In genomic region chr16:116015-116414, GRCh38 we compare ENCODE assay signal across 27 cellular contexts. TPM values are rescaled to one million over a fixed set of nuclear protein-coding genes. Genes with fewer than 3 reads are reported as not detected.
"Had no signal": no experiment of that assay in that cellular context is flagged by ENCODE, and none has a peak within 500 bp of the region (broad histone marks: within the 10 kb centered on the region; RNA-seq: fewer than 3 reads in every experiment).

No MANE protein-coding gene starts in this region.

- H3K4me3 Mint-ChIP-seq: IgD-negative memory B cell had no signal

- H3K27ac Mint-ChIP-seq: IgD-negative memory B cell had no signal

- H3K27me3 ChIP-seq: SJSA1 had no signal

- H3K27ac ChIP-seq: HL-60, PC-9, SJSA1, SK-N-MC had no signal

- H3K9me3 Mint-ChIP-seq: IgD-negative memory B cell had no signal

- H3K27me3 Mint-ChIP-seq: IgD-negative memory B cell had no signal

- H3K4me3 ChIP-seq: PC-9, SJSA1, SK-N-MC had no signal

- DNase-seq: KBM-7, MV-4-11, NCI-H1048, NCI-H1105, NCI-H1417, NCI-H1436 treated with DMSO at 0.1 percent for 48 hours, NCI-H1694, NCI-H187 treated with DMSO at 0.1 percent for 48 hours, NCI-H2029 treated with DMSO at 0.1 percent for 48 hours, NCI-H2171, NCI-H226, NCI-H446, NCI-H510A, NCI-H524 treated with DMSO at 0.1 percent for 48 hours, NCI-H69, NCI-H774, OCI-M1, PC-9, Right ventricle myocardium superior, RPMI8226, SIG-M5 had no signal

RNA-seq across cellular contexts. Expression of gene HBZ, which starts 36.4 kb away (rescaled TPM):
- total RNA-seq: LHCN-M2, MCF 10A, PC-9, Right ventricle myocardium superior, SJSA1 had no signal
- polyA plus RNA-seq: IgD-negative memory B cell had no signal

RNA-seq across cellular contexts. Expression of gene RHBDF1, which starts 43.6 kb away (rescaled TPM):
- polyA plus RNA-seq: IgD-negative memory B cell had no signal

RNA-seq across cellular contexts. Expression of gene HBM, which starts 49.8 kb away (rescaled TPM):
- total RNA-seq: LHCN-M2, MCF 10A, PC-9, Right ventricle myocardium superior, SJSA1 had no signal
- polyA plus RNA-seq: IgD-negative memory B cell had no signal
